In the genomic region with DNA sequence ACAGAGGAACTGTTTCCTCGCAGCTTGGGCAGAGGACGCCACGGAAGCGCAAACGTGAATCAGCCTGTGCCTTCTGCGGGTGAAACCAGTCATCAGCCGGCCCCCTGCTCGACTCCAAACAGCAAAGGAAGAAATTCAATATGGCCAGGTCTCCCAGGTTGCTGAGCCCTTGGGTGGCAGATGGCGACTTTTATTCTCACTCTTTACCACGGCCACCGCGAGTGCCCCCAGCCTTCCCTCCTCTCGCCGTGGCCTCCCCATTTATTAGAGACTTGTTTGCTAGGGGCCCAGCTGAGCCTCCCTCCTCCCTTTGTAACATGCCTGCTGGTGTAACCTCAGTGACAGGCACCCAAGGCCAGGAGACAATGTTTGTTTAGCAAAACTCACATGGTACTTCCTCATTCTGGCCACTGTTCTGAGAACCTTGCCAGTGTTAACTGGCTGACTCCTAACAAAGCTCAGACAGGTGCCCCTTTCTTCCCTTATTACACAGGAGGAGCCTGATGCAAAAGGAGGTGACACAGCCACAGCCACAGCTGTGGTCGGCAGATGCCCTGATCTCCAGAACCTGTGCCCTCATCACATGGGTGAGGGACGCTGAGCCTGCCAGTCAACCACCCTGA, we compare ENCODE assay signal across 11 cellular contexts. TPM values are rescaled to one million over a fixed set of nuclear protein-coding genes. Genes with fewer than 3 reads are reported as not detected.
DNase-seq lines count a peak whose midpoint lies in the region; ATAC-seq, FAIRE-seq and TF ChIP-seq lines count a peak whose summit lies in the region.
"Had no signal": no experiment of that assay in that cellular context is flagged by ENCODE, and none has a peak within 500 bp of the region (broad histone marks: within the 10 kb centered on the region; RNA-seq: fewer than 3 reads in every experiment).

No MANE protein-coding gene starts in this region.

- H3K27ac ChIP-seq in A549 (peak overlapping the region in 1 of 2 experiments; percentile 50; a peak in 2 of 6 replicates), left lung (peak overlapping the region; percentile 44 to 71), foreskin keratinocyte (no peak overlapping the region)
- H3K27ac ChIP-seq: esophagus squamous epithelium, testis had no signal

- H3K27me3 ChIP-seq in left lung (no peaks in the 10 kb centered on the region), foreskin keratinocyte (no peaks in the 10 kb centered on the region)
- H3K27me3 ChIP-seq: esophagus squamous epithelium, testis had no signal

- H3K4me2 ChIP-seq in A549: peak overlapping the region; percentile 9; the same call in 1 of the 3 replicates

- DNase-seq in A549 (ENCODE audit: low read depth in 1 of 2, low spot score in 1 of 2) (peak in 1 of 2 experiments; percentile 9), NOMO-1 treated with dmso at 0.1 percent for 144 hours (lab: John Stamatoyannopoulos, UW; ENCODE audit: unreplicated experiment) (peak; percentile 51), left lung (peak in 1 of 2 donors; percentile 58), GM19238 (ENCODE audit: insufficient read length, low spot score) (no peak), foreskin keratinocyte (no peak)
- DNase-seq in activated effector memory CD4-positive, alpha-beta T cell treated with Interleukin-2 at 50 U/mL for 16 hours: no peak
- DNase-seq: esophagus squamous epithelium, testis had no signal

- no peak for TF ChIP-seq POLR2A in A549 (IDR thresholded peaks at IDR 0.05; ENCODE audit: low read length)

- FAIRE-seq in A549 (lab: Jason Lieb, UNC): no peak
- FAIRE-seq: GM18507 had no signal

- POLR2A ChIA-PET in A549 (lab: Yijun Ruan, JAX): no interaction called here

- intact Hi-C loops in left lung (cut with DNase I): no loop called here

- peaks cover 9% of the 10 kb centered on the region; the same call in 1 of the 3 replicates for H3K4me1 ChIP-seq in A549
- peaks cover 18 to 72% of the 10 kb centered on the region in 2 donors for H3K4me1 ChIP-seq in left lung
- no peaks in the 10 kb centered on the region for H3K4me1 ChIP-seq in foreskin keratinocyte

- peak in 1 of 2 experiments; percentile 35; a peak in 2 of 6 replicates for ATAC-seq in A549
- peak; percentile 45 for ATAC-seq in GM21786 (IDR thresholded peaks at IDR 0.05; ENCODE audit: unreplicated experiment)
- peak; percentile 49 for ATAC-seq in left lung
- no peak for ATAC-seq in foreskin keratinocyte
- ATAC-seq in HG03108 (IDR thresholded peaks at IDR 0.05; ENCODE audit: unreplicated experiment): no peak

- CTCF ChIA-PET in A549 (lab: Yijun Ruan, JAX): no interaction called here

- no peak for TF ChIP-seq CTCF in A549 (IDR thresholded peaks at IDR 0.05)
- no peak for TF ChIP-seq CTCF in left lung (IDR thresholded peaks at IDR 0.05)
- TF ChIP-seq CTCF in foreskin keratinocyte (conservative IDR thresholded peaks at IDR 0.05): no peak

- H3K4me3 ChIP-seq in A549 (no peak overlapping the region), left lung (no peak overlapping the region)
- H3K4me3 ChIP-seq: esophagus squamous epithelium, testis had no signal

- no peaks in the 10 kb centered on the region for H3K9me3 ChIP-seq in A549
- no peaks in the 10 kb centered on the region for H3K9me3 ChIP-seq in left lung
- H3K9me3 ChIP-seq: esophagus squamous epithelium, testis had no signal

- no peak for TF ChIP-seq RAD21 in A549 (conservative IDR thresholded peaks at IDR 0.05 in 1 of 2, IDR thresholded peaks at IDR 0.05 in 1 of 2)

- peaks cover 0 to 22% of the 10 kb centered on the region in 2 donors for H3K36me3 ChIP-seq in left lung

- 84% methylated on average over 14 of the region's 16 CpGs for WGBS in A549 (ENCODE audit: missing lambda C conversion rate)

- TF ChIP-seq EP300 in A549 (IDR thresholded peaks at IDR 0.05): no peak

TF ChIP-seq in A549, 52 proteins besides CTCF, POLR2A, EP300 and RAD21:
- no peak for TF ChIP-seq JUNB (IDR thresholded peaks at IDR 0.05)
- TF ChIP-seq EHMT2 (IDR thresholded peaks at IDR 0.05; ENCODE audit: low read depth): no peak
- no peak for TF ChIP-seq CHD4 (IDR thresholded peaks at IDR 0.05; ENCODE audit: borderline replicate concordance)
- no peak for TF ChIP-seq MYC (IDR thresholded peaks at IDR 0.05; ENCODE audit: borderline replicate concordance, low read length)
- TF ChIP-seq POLR2AphosphoS2 (conservative IDR thresholded peaks at IDR 0.05; ENCODE audit: low read length): no peak
- no peak for TF ChIP-seq ZC3H11A (IDR thresholded peaks at IDR 0.05)
- no peak for TF ChIP-seq RFX5 (IDR thresholded peaks at IDR 0.05)
- no peak for TF ChIP-seq GATA3 (IDR thresholded peaks at IDR 0.05; ENCODE audit: borderline replicate concordance)
- TF ChIP-seq NPAS2 (CRISPR knock-in tag; IDR thresholded peaks at IDR 0.05; ENCODE audit: borderline replicate concordance): no peak
- TF ChIP-seq, protein P1, sequence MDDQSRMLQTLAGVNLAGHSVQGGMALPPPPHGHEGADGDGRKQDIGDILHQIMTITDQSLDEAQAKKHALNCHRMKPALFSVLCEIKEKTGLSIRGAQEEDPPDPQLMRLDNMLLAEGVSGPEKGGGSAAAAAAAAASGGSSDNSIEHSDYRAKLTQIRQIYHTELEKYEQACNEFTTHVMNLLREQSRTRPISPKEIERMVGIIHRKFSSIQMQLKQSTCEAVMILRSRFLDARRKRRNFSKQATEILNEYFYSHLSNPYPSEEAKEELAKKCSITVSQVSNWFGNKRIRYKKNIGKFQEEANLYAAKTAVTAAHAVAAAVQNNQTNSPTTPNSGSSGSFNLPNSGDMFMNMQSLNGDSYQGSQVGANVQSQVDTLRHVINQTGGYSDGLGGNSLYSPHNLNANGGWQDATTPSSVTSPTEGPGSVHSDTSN (IDR thresholded peaks at IDR 0.05): no peak
- TF ChIP-seq HOXB13 (CRISPR knock-in tag; IDR thresholded peaks at IDR 0.05; ENCODE audit: low read depth): no peak
- TF ChIP-seq, protein P2, sequence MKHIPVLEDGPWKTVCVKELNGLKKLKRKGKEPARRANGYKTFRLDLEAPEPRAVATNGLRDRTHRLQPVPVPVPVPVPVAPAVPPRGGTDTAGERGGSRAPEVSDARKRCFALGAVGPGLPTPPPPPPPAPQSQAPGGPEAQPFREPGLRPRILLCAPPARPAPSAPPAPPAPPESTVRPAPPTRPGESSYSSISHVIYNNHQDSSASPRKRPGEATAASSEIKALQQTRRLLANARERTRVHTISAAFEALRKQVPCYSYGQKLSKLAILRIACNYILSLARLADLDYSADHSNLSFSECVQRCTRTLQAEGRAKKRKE (CRISPR knock-in tag; IDR thresholded peaks at IDR 0.05; ENCODE audit: low read depth): no peak
- no peak for TF ChIP-seq SREBF2 (IDR thresholded peaks at IDR 0.05)
- TF ChIP-seq ZFP36 (IDR thresholded peaks at IDR 0.05; ENCODE audit: borderline replicate concordance, partially characterized antibody): no peak
- TF ChIP-seq RARB (CRISPR knock-in tag; IDR thresholded peaks at IDR 0.05): no peak
- no peak for TF ChIP-seq KDM5A (IDR thresholded peaks at IDR 0.05)
- TF ChIP-seq, protein P3, sequence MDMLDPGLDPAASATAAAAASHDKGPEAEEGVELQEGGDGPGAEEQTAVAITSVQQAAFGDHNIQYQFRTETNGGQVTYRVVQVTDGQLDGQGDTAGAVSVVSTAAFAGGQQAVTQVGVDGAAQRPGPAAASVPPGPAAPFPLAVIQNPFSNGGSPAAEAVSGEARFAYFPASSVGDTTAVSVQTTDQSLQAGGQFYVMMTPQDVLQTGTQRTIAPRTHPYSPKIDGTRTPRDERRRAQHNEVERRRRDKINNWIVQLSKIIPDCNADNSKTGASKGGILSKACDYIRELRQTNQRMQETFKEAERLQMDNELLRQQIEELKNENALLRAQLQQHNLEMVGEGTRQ (IDR thresholded peaks at IDR 0.05): no peak
- no peak for TF ChIP-seq BHLHE40 (IDR thresholded peaks at IDR 0.05; ENCODE audit: low read depth, low read length)
- TF ChIP-seq FOSL2 (IDR thresholded peaks at IDR 0.05): no peak
- no peak for TF ChIP-seq FOSL2 (CRISPR knock-in tag; IDR thresholded peaks at IDR 0.05)
- TF ChIP-seq EHF (CRISPR knock-in tag; IDR thresholded peaks at IDR 0.05): no peak

RNA-seq across cellular contexts. Expression of a gene that starts 5.8 kb away (rescaled TPM):
- 1.0 and 1.1 TPM in 2 replicates for polyA plus RNA-seq in A549 (2011; rRNA removed)
- polyA plus RNA-seq in A549 (2012; cell fraction: cytosol; rRNA removed): 0.71 and 0.88 TPM in 2 replicates
- polyA plus RNA-seq in A549 (2012; cell fraction: nucleus; rRNA removed): 0.38 and 0.78 TPM in 2 replicates
- polyA plus RNA-seq in A549 (2017; fragmentation: RNase III; extraction: RNeasy Plus Mini Kit Qiagen cat#74134 plus additional on column Dnase treatment): 1.2 to 1.7 TPM (median 1.5 TPM) in 3 replicates
- 0.41 and 0.88 TPM in 2 replicates for polyA minus RNA-seq in A549 (2011; rRNA and poly(A)+ RNA removed)
- total RNA-seq in left lung: 10 to 100 TPM; 36.2 to 42.4 TPM
- total RNA-seq in foreskin keratinocyte: 3.5 and 4.4 TPM in 2 replicates
- polyA plus RNA-seq in foreskin keratinocyte: 3.8 TPM in 2 replicates

RNA-seq across cellular contexts. Expression of a gene that starts 59.6 kb away (rescaled TPM):
- polyA plus RNA-seq in A549 (2011; rRNA removed): 15.7 and 19.0 TPM in 2 replicates
- 17.4 and 17.7 TPM in 2 replicates for polyA plus RNA-seq in A549 (2012; cell fraction: cytosol; rRNA removed)
- polyA plus RNA-seq in A549 (2012; cell fraction: nucleus; rRNA removed): 38.7 and 48.2 TPM in 2 replicates
- polyA plus RNA-seq in A549 (2017; fragmentation: RNase III; extraction: RNeasy Plus Mini Kit Qiagen cat#74134 plus additional on column Dnase treatment): 12.5 to 14.2 TPM (median 13.8 TPM) in 3 replicates
- polyA minus RNA-seq in A549 (2011; rRNA and poly(A)+ RNA removed): 8.5 and 10.7 TPM in 2 replicates
- 10 to 100 TPM; 25.3 to 35.5 TPM for total RNA-seq in left lung
- 18.2 and 20.6 TPM in 2 replicates for total RNA-seq in foreskin keratinocyte
- 17.6 and 19.4 TPM in 2 replicates for polyA plus RNA-seq in foreskin keratinocyte

Comparison
In these comparisons a context has a peak if more than half of its experiments do, and no peak if none do; other contexts are left out.
1. ATAC-seq: peak in GM21786 (single experiment) and left lung (single experiment); none in foreskin keratinocyte (single experiment) and HG03108 (single experiment).